Comparison of ENCODE assay signal across 6 cellular contexts in the genomic region with DNA sequence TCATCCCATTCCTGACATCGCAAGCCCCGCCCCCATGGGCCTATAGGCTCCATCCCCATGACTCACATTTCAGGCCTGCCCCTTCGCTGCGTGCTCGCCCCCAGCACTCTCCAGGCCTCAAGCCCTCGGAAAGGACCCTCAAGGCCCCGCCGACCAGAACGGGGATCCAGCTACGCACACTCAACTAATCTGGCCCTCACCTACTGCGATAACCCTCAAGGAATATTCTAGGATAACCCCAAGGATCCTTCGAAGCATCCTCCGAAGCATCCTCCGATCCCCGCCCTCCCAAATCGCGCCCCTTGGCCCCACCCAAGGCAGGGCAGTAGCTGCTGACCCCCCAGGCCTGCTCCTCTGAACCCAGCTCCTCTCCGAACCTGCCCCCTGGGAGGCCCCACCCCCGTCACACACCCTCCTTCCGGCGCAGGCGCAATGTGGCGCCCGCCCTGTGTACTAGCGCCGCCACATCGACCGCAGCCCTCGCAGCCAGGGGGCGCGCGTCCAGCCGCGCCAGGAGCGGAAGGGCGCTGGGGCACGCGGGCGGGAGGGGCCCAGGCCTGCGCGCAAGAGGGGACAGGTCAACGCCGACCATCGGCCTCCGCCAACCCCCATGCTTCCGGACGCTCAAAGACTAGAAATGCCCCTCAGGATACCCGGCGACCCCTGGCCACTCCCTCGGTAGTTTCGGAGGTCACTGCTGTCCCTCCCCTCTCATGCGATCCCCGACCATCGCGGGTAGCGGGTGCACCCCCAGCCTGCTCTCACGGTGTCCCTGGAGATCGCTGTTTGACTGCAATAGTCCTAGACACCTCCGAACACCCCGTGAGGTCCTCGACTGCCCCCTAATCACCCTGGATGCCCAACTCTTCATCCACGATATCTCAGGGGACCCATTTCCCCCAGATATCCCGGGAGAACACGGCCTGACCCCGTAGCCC. TPM values are rescaled to one million over a fixed set of nuclear protein-coding genes. Genes with fewer than 3 reads are reported as not detected.
DNase-seq lines count a peak whose midpoint lies in the region; ATAC-seq, FAIRE-seq and TF ChIP-seq lines count a peak whose summit lies in the region.

No MANE protein-coding gene starts in this region.

- ATAC-seq in GM18873 (IDR thresholded peaks at IDR 0.05; ENCODE audit: low FRiP score, unreplicated experiment) (peak; percentile 61), mucosa of descending colon (peak; percentile 95)

- peak in 1 of 2 donors; percentile 77 for TF ChIP-seq EP300 in tibial nerve (IDR thresholded peaks at IDR 0.05)

- H3K36me3 ChIP-seq in bronchial epithelial cell (ENCODE audit: control insufficient read depth, insufficient read depth, low read length), result no peaks in the 10 kb centered on the region
- no peaks in the 10 kb centered on the region for H3K36me3 ChIP-seq in mucosa of descending colon (ENCODE audit: low read depth)
- no peaks in the 10 kb centered on the region for H3K36me3 ChIP-seq in tibial nerve

- 0 to 33% methylated on average over 22 to 63 of the region's 65 CpGs for WGBS in tibial nerve, 2 donors

- TF ChIP-seq CTCF in bronchial epithelial cell (IDR thresholded peaks at IDR 0.05; ENCODE audit: insufficient read depth, low read length, severe bottlenecking) (peak; percentile 70), mucosa of descending colon (IDR thresholded peaks at IDR 0.05) (peak; percentile 65), tibial nerve (IDR thresholded peaks at IDR 0.05) (peak; percentile 70 to 91 (median 89))

- intact Hi-C loops in mucosa of descending colon (cut with DNase I, micrococcal nuclease), result no loop called here

- H3K27ac ChIP-seq in tibial nerve, result peak overlapping the region; percentile 91 to 97 (median 95)

- DNase-seq in HUDEP-2 (lab: John Stamatoyannopoulos, UW; ENCODE audit: unreplicated experiment in 76 of 76) (peak in 74 of 76 experiments; percentile 1 to 90 (median 78)), SKM-1 (lab: John Stamatoyannopoulos, UW; ENCODE audit: unreplicated experiment) (peak; percentile 34), bronchial epithelial cell (ENCODE audit: low read depth) (peak; percentile 79), mucosa of descending colon (peak; percentile 90 to 95 (median 94)), tibial nerve (ENCODE audit: low spot score in 2 of 2) (peak; percentile 79)

- H3K4me3 ChIP-seq in bronchial epithelial cell (ENCODE audit: low read depth, low read length) (peak overlapping the region; percentile 60), mucosa of descending colon (no peak overlapping the region), tibial nerve (peak overlapping the region; percentile 26 to 58 (median 44))

- peak in 1 of 2 donors; percentile 67 for TF ChIP-seq POLR2A in tibial nerve (IDR thresholded peaks at IDR 0.05)

- H3K4me1 ChIP-seq in mucosa of descending colon (ENCODE audit: low read depth) (no peaks in the 10 kb centered on the region), tibial nerve (no peaks in the 10 kb centered on the region)

- FAIRE-seq in bronchial epithelial cell (lab: Jason Lieb, UNC), result no peak

- H3K27me3 ChIP-seq in bronchial epithelial cell (ENCODE audit: control insufficient read depth, insufficient read depth, low read length), result no peaks in the 10 kb centered on the region
- no peaks in the 10 kb centered on the region for H3K27me3 ChIP-seq in tibial nerve

- H3K9me3 ChIP-seq in mucosa of descending colon (no peaks in the 10 kb centered on the region), tibial nerve (no peaks in the 10 kb centered on the region)

RNA-seq across cellular contexts. Expression of gene MAGIX, which starts 6.4 kb away (rescaled TPM):
- total RNA-seq in bronchial epithelial cell (3.7 and 4.6 TPM in 2 replicates), mucosa of descending colon (10 to 100 TPM in 2 of 3 donors, 1 to 10 TPM in 1; 9.5 to 16.8 (median 15.6) TPM), tibial nerve (1 to 10 TPM; 1.7 to 8.1 (median 2.3) TPM)

RNA-seq across cellular contexts. Expression of gene PLP2, which starts 15.5 kb away (rescaled TPM):
- 16.8 and 20.4 TPM in 2 replicates for total RNA-seq in bronchial epithelial cell
- total RNA-seq in mucosa of descending colon, result 100 to 1,000 TPM in 2 of 3 donors, 10 to 100 TPM in 1; 96.1 to 152 (median 137) TPM
- total RNA-seq in tibial nerve, result 10 to 100 TPM; 22.0 to 34.7 (median 31.5) TPM

RNA-seq across cellular contexts. Expression of gene PRICKLE3, which starts 30.0 kb away (rescaled TPM):
- total RNA-seq in bronchial epithelial cell, result 12.1 and 13.4 TPM in 2 replicates
- total RNA-seq in mucosa of descending colon, result 10 to 100 TPM; 12.5 to 15.6 (median 13.0) TPM
- 10 to 100 TPM; 18.2 to 32.4 (median 24.4) TPM for total RNA-seq in tibial nerve

RNA-seq across cellular contexts. Expression of gene GPKOW, which starts 32.6 kb away (rescaled TPM):
- total RNA-seq in bronchial epithelial cell (22.6 and 31.4 TPM in 2 replicates), mucosa of descending colon (10 to 100 TPM; 21.3 to 22.4 (median 22.1) TPM), tibial nerve (10 to 100 TPM; 28.8 to 38.8 (median 36.1) TPM)

RNA-seq across cellular contexts. Expression of gene SYP, which starts 43.8 kb away (rescaled TPM):
- total RNA-seq in bronchial epithelial cell, result under 0.01 TPM in 2 replicates
- 10 to 100 TPM in 2 of 3 donors, 1 to 10 TPM in 1; 4.9 to 14.5 (median 12.2) TPM for total RNA-seq in mucosa of descending colon
- 1 to 10 TPM; 3.1 to 9.9 (median 7.7) TPM for total RNA-seq in tibial nerve

Comparison
In these comparisons a context has a peak if more than half of its experiments do, and no peak if none do; other contexts are left out.
1. DNase-seq: peak in every context shown above with its lines; median percentile 94 in mucosa of descending colon; 79 in bronchial epithelial cell; 79 in tibial nerve; 78 in HUDEP-2; 34 in SKM-1.